Comparison of ENCODE assay signal across 8 cellular contexts in the genomic region with DNA sequence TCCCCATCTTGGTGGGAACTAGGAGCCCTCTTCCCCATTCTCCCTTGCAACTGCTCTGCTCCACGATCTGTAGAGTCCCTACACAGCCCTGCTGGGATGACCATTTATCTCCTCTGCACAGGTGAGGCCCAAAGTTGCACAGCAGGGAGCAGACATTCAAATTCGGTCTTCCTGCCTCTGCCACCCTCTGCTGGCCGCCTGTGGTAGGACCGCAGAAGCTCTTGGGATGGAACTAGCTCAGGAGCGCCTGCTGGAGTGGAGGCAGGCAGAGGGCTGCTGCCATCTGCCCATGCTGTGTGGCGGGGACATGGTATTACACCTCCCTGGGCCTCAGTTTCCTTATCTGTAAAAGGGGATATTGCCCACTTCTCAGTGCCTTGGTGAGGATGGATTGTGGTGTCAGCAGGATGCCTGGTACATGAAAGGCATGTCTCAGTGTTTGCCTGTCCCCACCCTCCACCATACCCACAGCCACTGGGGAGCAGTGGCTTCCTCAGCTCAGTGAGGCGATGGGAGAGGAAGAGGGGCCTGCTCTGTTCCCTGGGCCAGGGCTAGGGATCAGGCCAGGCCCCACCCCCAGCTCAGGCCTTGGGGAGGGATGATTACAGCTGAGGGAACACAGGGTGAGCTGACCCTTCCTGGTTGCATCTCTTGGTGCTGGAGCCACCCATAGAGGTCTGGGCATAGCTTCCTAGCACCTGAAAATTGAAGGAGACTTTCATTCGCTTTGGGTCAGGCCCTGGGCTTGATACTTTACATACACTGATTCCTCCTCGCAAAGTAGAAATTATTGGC. TPM values are rescaled to one million over a fixed set of nuclear protein-coding genes. Genes with fewer than 3 reads are reported as not detected.
DNase-seq lines count a peak whose midpoint lies in the region; ATAC-seq, FAIRE-seq and TF ChIP-seq lines count a peak whose summit lies in the region.

No MANE protein-coding gene starts in this region.

- H2AFZ ChIP-seq in Karpas-422 (ENCODE audit: low read length) = no peak overlapping the region

- H3K4me3 Mint-ChIP-seq in neural crest cell = no peak overlapping the region

- TF ChIP-seq CTCF in fibroblast of mammary gland (conservative IDR thresholded peaks at IDR 0.05; ENCODE audit: control insufficient read depth, insufficient read depth, low read depth, low read length) (peak; percentile 93), neural crest cell (conservative IDR thresholded peaks at IDR 0.05) (peak; percentile 92)

- no peaks in the 10 kb centered on the region for H3K9me3 Mint-ChIP-seq in neural crest cell

- H3K27me3 Mint-ChIP-seq in neural crest cell (ENCODE audit: low read depth) = no peaks in the 10 kb centered on the region

- peaks cover 11% of the 10 kb centered on the region for H3K4me1 Mint-ChIP-seq in neural crest cell

- FAIRE-seq in RCC 7860 (lab: Jason Lieb, UNC) = no peak

- no peak overlapping the region for H3K27ac ChIP-seq in Karpas-422 (ENCODE audit: low read length)
- no peak overlapping the region for H3K27ac ChIP-seq in substantia nigra (ENCODE audit: low read depth, low read length, poor library complexity, severe bottlenecking)

- no peak overlapping the region for H3K9ac ChIP-seq in Karpas-422 (ENCODE audit: low read length)

- no peaks in the 10 kb centered on the region for H3K9me2 ChIP-seq in Karpas-422 (replicated peaks; ENCODE audit: insufficient read depth, low read length)

- H3K4me2 ChIP-seq in Karpas-422 (ENCODE audit: low read depth, low read length, poor library complexity, severe bottlenecking) = no peak overlapping the region

- no peak overlapping the region for H3K4me3 ChIP-seq in Karpas-422 (ENCODE audit: low read length)
- H3K4me3 ChIP-seq in fibroblast of mammary gland (ENCODE audit: control insufficient read depth, low read depth, low read length) = no peak overlapping the region

- peak; percentile 73 for ATAC-seq in GM21515 (IDR thresholded peaks at IDR 0.05; ENCODE audit: unreplicated experiment)

- H3K27ac Mint-ChIP-seq in neural crest cell (ENCODE audit: unreplicated experiment) = no peak overlapping the region

- H3K36me3 ChIP-seq in Karpas-422 (ENCODE audit: insufficient read depth, low read length) = no peaks in the 10 kb centered on the region

- H4K20me1 ChIP-seq in Karpas-422 (ENCODE audit: insufficient read depth, low read depth, low read length) = no peaks in the 10 kb centered on the region; the same call in 1 of the 2 replicates

- peak; percentile 50 for DNase-seq in DMS114 treated with DMSO at 0.1 percent for 48 hours (lab: John Stamatoyannopoulos, UW; ENCODE audit: unreplicated experiment)
- DNase-seq in Karpas-422 = peak; percentile 90
- DNase-seq in RCC 7860 (ENCODE audit: low spot score) = peak; percentile 50
- peak; percentile 51 for DNase-seq in activated T-helper 1 cell treated with Interleukin-2 at 50 U/mL for 16 hours (ENCODE audit: low read depth)
- DNase-seq in fibroblast of mammary gland (ENCODE audit: low read depth) = peak; percentile 71
- peak; percentile 71 for DNase-seq in neural crest cell (ENCODE audit: low read depth, low spot score)
- peak in 44 of 49 donors; percentile 18 to 81 (median 63) for DNase-seq in substantia nigra (lab: John Stamatoyannopoulos, UW)

- no peaks in the 10 kb centered on the region for H3K4me1 ChIP-seq in Karpas-422 (ENCODE audit: low read length)

- H3K79me2 ChIP-seq in Karpas-422 (ENCODE audit: low read length) = no peaks in the 10 kb centered on the region

- no peaks in the 10 kb centered on the region for H3K27me3 ChIP-seq in Karpas-422 (ENCODE audit: low read length)

- H3K36me3 Mint-ChIP-seq in neural crest cell (ENCODE audit: low read depth) = no peaks in the 10 kb centered on the region

- no peaks in the 10 kb centered on the region for H3K9me3 ChIP-seq in Karpas-422 (ENCODE audit: low read length)

RNA-seq across cellular contexts. Expression of gene OMP, which starts 11.3 kb away (rescaled TPM):
- not detected in 2 replicates for total RNA-seq in Karpas-422 (2014; rRNA removed; shearing (Covaris generic); ENCODE audit: low replicate concordance)
- 1.4 TPM in 1 of 2 replicates, not detected in the other for total RNA-seq in neural crest cell

RNA-seq across cellular contexts. Expression of gene CAPN5, which starts 24.6 kb away (rescaled TPM):
- 0.07 and 0.54 TPM in 2 replicates for total RNA-seq in Karpas-422 (2014; rRNA removed; shearing (Covaris generic); ENCODE audit: low replicate concordance)
- total RNA-seq in neural crest cell = 25.8 and 26.2 TPM in 2 replicates

RNA-seq across cellular contexts. Expression of gene MYO7A, which starts 36.7 kb away (rescaled TPM):
- not detected in 2 replicates for total RNA-seq in Karpas-422 (2014; rRNA removed; shearing (Covaris generic); ENCODE audit: low replicate concordance)
- 2.1 and 2.5 TPM in 2 replicates for total RNA-seq in neural crest cell

RNA-seq across cellular contexts. Expression of gene B3GNT6, which starts 57.1 kb away (rescaled TPM):
- total RNA-seq in Karpas-422 (2014; rRNA removed; shearing (Covaris generic); ENCODE audit: low replicate concordance) = not detected in 2 replicates
- total RNA-seq in neural crest cell = not detected in 2 replicates

Comparison
In these comparisons a context has a peak if more than half of its experiments do, and no peak if none do; other contexts are left out.
1. RNA of gene CAPN5, which starts 24.6 kb away (total RNA-seq): 25.8 to 26.2 TPM in neural crest cell; 0.07 to 0.54 TPM in Karpas-422; every median in the first group is over 10 times any median in the second.
2. Peak in every context shown above with its lines, with median percentiles within 50 percentile points of each other: DNase-seq.